ENCODE assay signal across 8 cellular contexts in genomic region chr7:20220824-20221547, GRCh38. TPM values are rescaled to one million over a fixed set of nuclear protein-coding genes. Genes with fewer than 3 reads are reported as not detected.
DNase-seq lines count a peak whose midpoint lies in the region; ATAC-seq and TF ChIP-seq lines count a peak whose summit lies in the region.

No MANE protein-coding gene starts in this region.

- H3K9me3 ChIP-seq in Loucy (ENCODE audit: insufficient read depth, low read depth, low read length) (no peaks in the 10 kb centered on the region), duodenal mucosa (ENCODE audit: control insufficient read depth in 1 of 2, low read length in 2 of 2) (no peaks in the 10 kb centered on the region)

- peak; percentile 18 for ATAC-seq in GM18858 (IDR thresholded peaks at IDR 0.05; ENCODE audit: unreplicated experiment)
- no peak for ATAC-seq in HG02970 (IDR thresholded peaks at IDR 0.05; ENCODE audit: low FRiP score, unreplicated experiment)

- no peaks in the 10 kb centered on the region for H3K9me2 ChIP-seq in Loucy (replicated peaks; ENCODE audit: low read depth, low read length)

- H3K9ac ChIP-seq in Loucy (ENCODE audit: low read depth, low read length, poor library complexity, severe bottlenecking) (peak overlapping the region; percentile 25), duodenal mucosa (ENCODE audit: low read depth in 1 of 2, low read length in 2 of 2) (no peak overlapping the region)

- peak overlapping the region; percentile 53 for H3K27ac ChIP-seq in duodenal mucosa (ENCODE audit: low read depth, low read length)

- H3K36me3 ChIP-seq in Loucy (ENCODE audit: insufficient read depth, low read length) (no peaks in the 10 kb centered on the region), duodenal mucosa (ENCODE audit: control insufficient read depth in 1 of 2, insufficient read depth in 2 of 2, low read length in 2 of 2) (no peaks in the 10 kb centered on the region)

- H3K27me3 ChIP-seq in Loucy (ENCODE audit: insufficient read depth, low read length, poor library complexity, severe bottlenecking): no peaks in the 10 kb centered on the region
- no peaks in the 10 kb centered on the region for H3K27me3 ChIP-seq in duodenal mucosa (ENCODE audit: control insufficient read depth in 1 of 2, insufficient read depth in 2 of 2, low read length in 2 of 2)

- peak; percentile 87 for DNase-seq in skeletal muscle cell (ENCODE audit: low read depth)
- no peak for DNase-seq in stimulated activated CD4-positive, alpha-beta T cell treated with anti-CD3 and anti-CD28 coated beads, Interleukin-15, amount 100 ng/mL, for 24 hours
- no peak for DNase-seq in superior temporal gyrus (ENCODE audit: extremely low spot score)
- DNase-seq in occipital lobe (lab: John Stamatoyannopoulos, UW): no peak

- H3F3A ChIP-seq in Loucy (ENCODE audit: low read depth): no peaks in the 10 kb centered on the region

- H3K79me2 ChIP-seq in Loucy (ENCODE audit: insufficient read depth, low read length): no peaks in the 10 kb centered on the region

- no peak for TF ChIP-seq CTCF in Loucy (conservative IDR thresholded peaks at IDR 0.05; ENCODE audit: low read length)

- H3K4me1 ChIP-seq in Loucy (ENCODE audit: insufficient read depth, low read length, poor library complexity, severe bottlenecking): peaks cover 39% of the 10 kb centered on the region
- H3K4me1 ChIP-seq in duodenal mucosa (ENCODE audit: control insufficient read depth in 1 of 2, insufficient read depth in 2 of 2, low read length in 2 of 2): peaks cover 37 to 40% of the 10 kb centered on the region in 2 donors

- H3K4me3 ChIP-seq in Loucy (ENCODE audit: low read length, poor library complexity, severe bottlenecking): peak overlapping the region; percentile 43
- H3K4me3 ChIP-seq in duodenal mucosa (ENCODE audit: low read depth in 1 of 2, low read length in 2 of 2): peak overlapping the region in 1 of 2 donors; percentile 26
- no peak overlapping the region for H3K4me3 ChIP-seq in skeletal muscle cell (ENCODE audit: low read depth, low read length)

- no peaks in the 10 kb centered on the region for H4K20me1 ChIP-seq in Loucy (ENCODE audit: insufficient read depth, low read length, poor library complexity, severe bottlenecking)

- H3K4me2 ChIP-seq in Loucy (ENCODE audit: low read depth, low read length, poor library complexity, severe bottlenecking): peak overlapping the region; percentile 37

- H2AFZ ChIP-seq in Loucy (ENCODE audit: low read length): no peak overlapping the region

RNA-seq across cellular contexts. Expression of gene MACC1, which starts 3.8 kb away (rescaled TPM):
- 0.16 TPM for total RNA-seq in occipital lobe
